ENCODE assay signal across 1 cellular context in genomic region chr11:917426-917825, GRCh38.
TF ChIP-seq lines count a peak whose summit lies in the region.

No MANE protein-coding gene starts in this region.

TF ChIP-seq in HepG2, 621 proteins besides CTCF, POLR2A, EP300 and RAD21:
- no peak for TF ChIP-seq ARID2 (CRISPR knock-in tag; IDR thresholded peaks at IDR 0.05; ENCODE audit: borderline replicate concordance)
- no peak for TF ChIP-seq KLF15 (CRISPR knock-in tag; IDR thresholded peaks at IDR 0.05; ENCODE audit: borderline replicate concordance)
- peak; percentile 18; the same call in 1 of the 2 replicates for TF ChIP-seq ZNF687 (CRISPR knock-in tag; IDR thresholded peaks at IDR 0.05)
- no peak for TF ChIP-seq ZNF552 (CRISPR knock-in tag; IDR thresholded peaks at IDR 0.05; ENCODE audit: borderline replicate concordance)
- no peak for TF ChIP-seq ZBED4 (CRISPR knock-in tag; IDR thresholded peaks at IDR 0.05; ENCODE audit: borderline replicate concordance)
- no peak for TF ChIP-seq NFE2L2 (IDR thresholded peaks at IDR 0.05; ENCODE audit: low read length)
TF ChIP-seq in HepG2: peak in this region for 1.
